ENCODE assay signal across 9 cellular contexts in the genomic region with DNA sequence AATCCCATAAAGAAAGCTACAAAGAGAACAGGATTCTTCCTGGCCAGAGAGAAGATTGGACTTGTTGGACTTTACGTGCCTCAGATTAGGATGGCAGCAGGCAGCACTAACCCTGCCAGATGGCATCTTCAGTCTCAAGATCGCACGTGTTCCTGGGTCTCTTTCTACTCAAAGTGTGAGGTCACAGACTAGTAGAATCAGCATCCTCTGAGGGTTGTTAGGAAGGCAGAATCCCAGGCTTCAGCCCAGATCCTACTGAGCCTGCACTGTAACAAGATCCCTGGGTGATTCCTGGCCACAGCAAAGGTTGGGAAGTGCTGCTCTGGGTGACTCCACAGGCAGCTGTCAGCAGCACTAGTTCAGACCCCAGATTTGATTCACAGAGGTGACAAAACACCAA. TPM values are rescaled to one million over a fixed set of nuclear protein-coding genes. Genes with fewer than 3 reads are reported as not detected.
DNase-seq lines count a peak whose midpoint lies in the region; ATAC-seq and TF ChIP-seq lines count a peak whose summit lies in the region.
"Had no signal": no experiment of that assay in that cellular context is flagged by ENCODE, and none has a peak within 500 bp of the region (broad histone marks: within the 10 kb centered on the region; RNA-seq: fewer than 3 reads in every experiment).

No MANE protein-coding gene starts in this region.

- peak overlapping the region; percentile 78 for H3K27ac ChIP-seq in layer of hippocampus (ENCODE audit: low read depth, low read length)
- H3K27ac ChIP-seq in suprapubic skin, result peak overlapping the region; percentile 70

- H3K27me3 Mint-ChIP-seq in brain, result peaks cover 7% of the 10 kb centered on the region

- ATAC-seq in GM19023 (IDR thresholded peaks at IDR 0.05; ENCODE audit: unreplicated experiment), result no peak

- no peak for TF ChIP-seq EP300 in suprapubic skin (IDR thresholded peaks at IDR 0.05)

- no peaks in the 10 kb centered on the region for H3K9me3 Mint-ChIP-seq in brain

- H3K4me1 Mint-ChIP-seq in brain, result peaks cover 85% of the 10 kb centered on the region

- DNase-seq in LHCN-M2 (ENCODE audit: low read depth), result peak; percentile 70
- no peak for DNase-seq in suprapubic skin (ENCODE audit: low spot score in 2 of 2)
- DNase-seq in medulla oblongata (ENCODE audit: extremely low spot score), result no peak
- DNase-seq in stimulated activated CD4-positive, alpha-beta T cell treated with anti-CD3 and anti-CD28 coated beads, Interleukin-2, amount 100 ng/mL, for 48 hours, result no peak
- DNase-seq in HUDEP-2 (lab: John Stamatoyannopoulos, UW; ENCODE audit: unreplicated experiment in 76 of 76), result no peak
- DNase-seq: H7 had no signal

- H3K36me3 ChIP-seq in suprapubic skin, result no peaks in the 10 kb centered on the region

- 52% methylated on average over 3 of the region's 3 CpGs for WGBS in suprapubic skin

- H3K27me3 ChIP-seq in layer of hippocampus (ENCODE audit: control insufficient read depth, insufficient read depth, low read length) (no peaks in the 10 kb centered on the region), suprapubic skin (no peaks in the 10 kb centered on the region)

- no peak for TF ChIP-seq CTCF in brain (conservative IDR thresholded peaks at IDR 0.05)
- no peak for TF ChIP-seq CTCF in suprapubic skin (IDR thresholded peaks at IDR 0.05)

- peak overlapping the region in 2 of 5 experiments; percentile 3 to 73 for H3K4me3 Mint-ChIP-seq in brain

- H3K36me3 Mint-ChIP-seq in brain, result no peaks in the 10 kb centered on the region

- peaks cover 69% of the 10 kb centered on the region for H3K4me1 ChIP-seq in suprapubic skin

- no peak for TF ChIP-seq POLR2A in suprapubic skin (IDR thresholded peaks at IDR 0.05)

- H3K9me3 ChIP-seq in suprapubic skin, result no peaks in the 10 kb centered on the region

- no peak overlapping the region for H3K4me3 ChIP-seq in suprapubic skin

- peak overlapping the region; percentile 3 to 89 (median 70) for H3K27ac Mint-ChIP-seq in brain

RNA-seq across cellular contexts. Expression of a gene that starts 39.4 kb away (rescaled TPM):
- total RNA-seq in LHCN-M2 (2014; rRNA removed), result 9.7 and 14.8 TPM in 2 replicates
- polyA plus RNA-seq in LHCN-M2 (2012), result 24.1 TPM
- 80.4 TPM for polyA plus RNA-seq in brain (ENCODE audit: insufficient read depth, low read depth, low replicate concordance)
- total RNA-seq in suprapubic skin, result 100 to 1,000 TPM; 110 to 271 (median 142) TPM
